ENCODE assay signal across 1 cellular context in the genomic region with DNA sequence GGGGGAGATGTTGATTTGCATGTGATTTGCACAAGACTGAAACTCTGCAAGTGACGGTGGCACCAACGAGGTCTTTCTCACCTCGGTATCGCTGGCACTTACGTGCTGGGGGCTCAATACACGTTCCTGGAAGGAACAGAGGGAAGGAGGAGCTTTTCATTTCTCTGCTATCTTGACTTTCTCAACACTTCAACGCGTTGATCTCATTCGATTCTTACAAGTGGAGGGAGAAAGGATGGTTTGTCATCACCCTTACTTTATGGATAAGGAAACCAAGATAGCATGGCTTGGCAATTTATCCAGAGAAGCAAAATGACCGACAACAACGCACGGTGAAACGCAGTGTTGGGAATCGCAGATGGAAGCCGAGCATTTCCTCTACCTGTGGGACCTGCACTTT.
TF ChIP-seq lines count a peak whose summit lies in the region.

No MANE protein-coding gene starts in this region.

TF ChIP-seq in H1, 55 proteins besides CTCF, POLR2A, EP300 and RAD21:
- TF ChIP-seq KDM4A (IDR thresholded peaks at IDR 0.05; ENCODE audit: low read depth, low read length, severe bottlenecking): no peak
- TF ChIP-seq SUZ12 (IDR thresholded peaks at IDR 0.05; ENCODE audit: low read length): no peak
- no peak for TF ChIP-seq NRF1 (IDR thresholded peaks at IDR 0.05; ENCODE audit: low read depth, low read length)
- no peak for TF ChIP-seq SIN3A (conservative IDR thresholded peaks at IDR 0.05 in 1 of 2, IDR thresholded peaks at IDR 0.05 in 1 of 2; ENCODE audit: low read depth in 1 of 2, low read length in 2 of 2)
- no peak for TF ChIP-seq ATF3 (IDR thresholded peaks at IDR 0.05; ENCODE audit: insufficient read depth, low read depth, low read length)
- no peak for TF ChIP-seq CEBPB (IDR thresholded peaks at IDR 0.05; ENCODE audit: low read depth, low read length)
- TF ChIP-seq RFX5 (IDR thresholded peaks at IDR 0.05; ENCODE audit: borderline replicate concordance, low read depth, low read length): no peak
- TF ChIP-seq KDM1A (IDR thresholded peaks at IDR 0.05; ENCODE audit: borderline replicate concordance, low read length): no peak
